Comparison of ENCODE assay signal across 26 cellular contexts in the genomic region with DNA sequence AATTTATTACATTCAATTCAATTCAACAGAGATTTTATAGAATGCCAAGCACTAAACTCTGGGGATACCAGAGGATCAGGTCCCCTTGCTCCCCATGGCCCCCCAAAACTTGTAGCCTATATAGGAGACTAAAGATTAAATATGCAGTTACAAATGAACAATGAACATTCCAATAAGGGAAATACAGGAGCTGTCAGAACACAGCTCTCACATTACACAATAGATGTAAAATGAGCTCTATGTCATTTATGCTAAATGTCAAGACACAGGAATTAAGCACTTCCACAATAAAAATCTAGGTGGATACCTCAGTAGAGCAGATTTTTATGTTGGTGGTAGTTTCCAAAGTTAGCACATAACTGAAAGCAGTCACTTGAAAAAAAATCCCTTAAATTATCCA.
DNase-seq lines count a peak whose midpoint lies in the region; ATAC-seq, FAIRE-seq and TF ChIP-seq lines count a peak whose summit lies in the region.
"Had no signal": no experiment of that assay in that cellular context is flagged by ENCODE, and none has a peak within 500 bp of the region (broad histone marks: within the 10 kb centered on the region; RNA-seq: fewer than 3 reads in every experiment).

No MANE protein-coding gene starts in this region.

- no peaks in the 10 kb centered on the region for H3K27me3 Mint-ChIP-seq in T-helper 2 cell treated with Interferon-gamma antibody and Interleukin-4, amounts not matched to agents 5 μg/mL and 100 μg/mL, for 36 hours (ENCODE audit: low read depth)

- H4K20me1 ChIP-seq in endothelial cell of umbilical vein (replicated peaks; ENCODE audit: control insufficient read depth, extremely low read depth, insufficient read depth, low read length): no peaks in the 10 kb centered on the region
- H4K20me1 ChIP-seq: BLaER1 treated with 17β-estradiol and CSF1 and Interleukin-3, amounts not matched to agents 10 nM and 100 nM had no signal

- TF ChIP-seq CTCF in RWPE2 (IDR thresholded peaks at IDR 0.05; ENCODE audit: poor library complexity, severe bottlenecking): no peak
- no peak for TF ChIP-seq CTCF in endothelial cell of umbilical vein (IDR thresholded peaks at IDR 0.05; ENCODE audit: extremely low read depth in 1 of 2, insufficient read depth in 1 of 2, low read depth in 1 of 2, low read length in 2 of 2)

- peaks cover 71% of the 10 kb centered on the region for H3K4me1 Mint-ChIP-seq in T-helper 2 cell treated with Interferon-gamma antibody and Interleukin-4, amounts not matched to agents 5 μg/mL and 100 μg/mL, for 36 hours (ENCODE audit: low read depth)
- H3K4me1 Mint-ChIP-seq: GM23338 had no signal

- H3K36me3 Mint-ChIP-seq in T-helper 2 cell treated with Interferon-gamma antibody and Interleukin-4, amounts not matched to agents 5 μg/mL and 100 μg/mL, for 36 hours (ENCODE audit: low read depth): peaks cover 15% of the 10 kb centered on the region

- H3K27ac ChIP-seq in RWPE2 (ENCODE audit: poor library complexity, severe bottlenecking) (peak overlapping the region; percentile 19), endothelial cell of umbilical vein (ENCODE audit: insufficient read depth, low read depth, low read length) (no peak overlapping the region)
- H3K27ac ChIP-seq: BLaER1 treated with 17β-estradiol and CSF1 and Interleukin-3, amounts not matched to agents 10 nM and 100 nM; Peyer's patch had no signal

- no peak for TF ChIP-seq POLR2A in endothelial cell of umbilical vein (IDR thresholded peaks at IDR 0.05; ENCODE audit: low read depth, low read length)

- ATAC-seq in RWPE2 (ENCODE audit: low read depth): no peak
- ATAC-seq: A549, GM23338 had no signal

- POLR2A ChIA-PET in endothelial cell of umbilical vein (lab: Charles Lee): no interaction called here

- no peak for DNase-seq in T-helper 2 cell treated with Interferon-gamma antibody and Interleukin-4, amounts not matched to agents 5 μg/mL and 100 μg/mL, for 36 hours (ENCODE audit: low spot score)
- no peak for DNase-seq in T-helper 2 cell
- DNase-seq in RWPE2 (ENCODE audit: low spot score): no peak
- DNase-seq in endothelial cell of umbilical vein (ENCODE audit: low read depth, low spot score): peak; percentile 9
- DNase-seq in DMS 273 treated with DMSO at 0.1 percent for 48 hours (lab: John Stamatoyannopoulos, UW): no peak
- DNase-seq in islet precursor cell: no peak
- no peak for DNase-seq in NCI-H1092 (lab: John Stamatoyannopoulos, UW)
- DNase-seq: AML-193; CD4-positive, alpha-beta T cell; COR-L47; H9; HFFc6; IMR-90; NCI-H1092 treated with DMSO at 0.1 percent for 48 hours; NCI-H1436; NCI-H187; NCI-H2171; NCI-H226; NCI-H510A; NCI-H69; Peyer's patch; SK-N-SH had no signal

- dilution Hi-C loops in endothelial cell of umbilical vein (cut with MboI; ENCODE audit: extremely low pct_ligation_motif_present, low sequenced_read_pairs): no loop called here

- H3K9me3 ChIP-seq in RWPE2 (ENCODE audit: severe bottlenecking) (no peaks in the 10 kb centered on the region), endothelial cell of umbilical vein (replicated peaks; ENCODE audit: control insufficient read depth, insufficient read depth, low read length) (no peaks in the 10 kb centered on the region)
- H3K9me3 ChIP-seq: A549, Peyer's patch, SK-N-SH had no signal

- intact Hi-C loops in endothelial cell of umbilical vein (cut with micrococcal nuclease): loop anchor here (10.0 kb wide), 1 partner anchor 1121 kb away; a partner anchor contains a TSS

- no peaks in the 10 kb centered on the region for H3K79me2 ChIP-seq in endothelial cell of umbilical vein (ENCODE audit: control insufficient read depth, insufficient read depth, low read length)

- H3K9me1 ChIP-seq in endothelial cell of umbilical vein (replicated peaks; ENCODE audit: control insufficient read depth, extremely low read depth, insufficient read depth, low read length): no peaks in the 10 kb centered on the region

- H3K36me3 ChIP-seq in RWPE2 (ENCODE audit: low read depth) (no peaks in the 10 kb centered on the region), endothelial cell of umbilical vein (ENCODE audit: control insufficient read depth in 2 of 2, extremely low read depth in 1 of 2, insufficient read depth in 2 of 2, low read length in 2 of 2) (no peaks in the 10 kb centered on the region)
- H3K36me3 ChIP-seq: BLaER1 treated with 17β-estradiol and CSF1 and Interleukin-3, amounts not matched to agents 10 nM and 100 nM; Peyer's patch had no signal

- H3K4me1 ChIP-seq in RWPE2 (ENCODE audit: insufficient read depth, poor library complexity, severe bottlenecking): peaks cover 39% of the 10 kb centered on the region
- H3K4me1 ChIP-seq in endothelial cell of umbilical vein (ENCODE audit: control insufficient read depth, extremely low read depth, insufficient read depth, low read length): peaks cover 7% of the 10 kb centered on the region

- CTCF ChIA-PET in endothelial cell of umbilical vein (lab: Charles Lee): interaction anchor here (0.8 to 1.6 kb wide), 5 partner anchors 12 to 207 kb away, joined by 3 to 9 read pairs (median 4); no protein-coding TSS in a partner anchor

- H3K27ac Mint-ChIP-seq in T-helper 2 cell treated with Interferon-gamma antibody and Interleukin-4, amounts not matched to agents 5 μg/mL and 100 μg/mL, for 36 hours: peak overlapping the region; percentile 34
- H3K27ac Mint-ChIP-seq: CD4-positive, alpha-beta T cell; GM23338; HFFc6 had no signal

- H3K4me3 ChIP-seq in RWPE2 (ENCODE audit: severe bottlenecking) (no peak overlapping the region), endothelial cell of umbilical vein (replicated peaks in 1 of 3; ENCODE audit: insufficient read depth in 1 of 3, low read depth in 1 of 3, low read length in 3 of 3) (no peak overlapping the region)
- H3K4me3 ChIP-seq: A549; BLaER1 treated with 17β-estradiol and CSF1 and Interleukin-3, amounts not matched to agents 10 nM and 100 nM; GM23338; Peyer's patch had no signal

- H2AFZ ChIP-seq in endothelial cell of umbilical vein (ENCODE audit: low read depth, low read length): no peak overlapping the region

- FAIRE-seq in endothelial cell of umbilical vein (lab: Jason Lieb, UNC): no peak
- FAIRE-seq: A549, G401.6 had no signal

- H3K27me3 ChIP-seq in RWPE2 (ENCODE audit: insufficient read depth, poor library complexity, severe bottlenecking) (no peaks in the 10 kb centered on the region), endothelial cell of umbilical vein (ENCODE audit: control insufficient read depth in 2 of 2, insufficient read depth in 2 of 2, low read length in 2 of 2) (no peaks in the 10 kb centered on the region)
- H3K27me3 ChIP-seq: BLaER1 treated with 17β-estradiol and CSF1 and Interleukin-3, amounts not matched to agents 10 nM and 100 nM; Peyer's patch had no signal

- no peak overlapping the region for H3K4me2 ChIP-seq in endothelial cell of umbilical vein (ENCODE audit: insufficient read depth, low read length)
- H3K4me2 ChIP-seq: A549; BLaER1 treated with 17β-estradiol and CSF1 and Interleukin-3, amounts not matched to agents 10 nM and 100 nM; GM23338; SK-N-SH had no signal

- H3K4me3 Mint-ChIP-seq in T-helper 2 cell treated with Interferon-gamma antibody and Interleukin-4, amounts not matched to agents 5 μg/mL and 100 μg/mL, for 36 hours: peak overlapping the region; percentile 40
- H3K4me3 Mint-ChIP-seq: CD4-positive, alpha-beta T cell; GM23338; H9; HFFc6 had no signal

- peaks cover 9% of the 10 kb centered on the region for H3K9me3 Mint-ChIP-seq in T-helper 2 cell treated with Interferon-gamma antibody and Interleukin-4, amounts not matched to agents 5 μg/mL and 100 μg/mL, for 36 hours
- H3K9me3 Mint-ChIP-seq: CD4-positive, alpha-beta T cell; GM23338; H9 had no signal

- no TSS peak for BruUV-seq in endothelial cell of umbilical vein (replicated peaks; lab: Mats Ljungman, UMichigan)

- H3K9ac ChIP-seq in endothelial cell of umbilical vein (replicated peaks; ENCODE audit: extremely low read depth, insufficient read depth, low read length): no peak overlapping the region
- H3K9ac ChIP-seq: BLaER1 treated with 17β-estradiol and CSF1 and Interleukin-3, amounts not matched to agents 10 nM and 100 nM; SK-N-SH had no signal

TF ChIP-seq in endothelial cell of umbilical vein, 7 proteins besides CTCF, POLR2A, EP300 and RAD21:
- TF ChIP-seq EZH2 (IDR thresholded peaks at IDR 0.05; ENCODE audit: borderline replicate concordance, low read depth, low read length, severe bottlenecking) (no peak), MYC (IDR thresholded peaks at IDR 0.05; ENCODE audit: low read depth, low read length) (no peak), GATA2 (IDR thresholded peaks at IDR 0.05; ENCODE audit: insufficient read depth, insufficient read length, low read depth, low read length) (no peak), POLR2AphosphoS5 (IDR thresholded peaks at IDR 0.05; ENCODE audit: insufficient read depth, low read depth, low read length) (no peak), FOS (IDR thresholded peaks at IDR 0.05; ENCODE audit: borderline replicate concordance, insufficient read depth, low read length) (no peak), JUN (IDR thresholded peaks at IDR 0.05; ENCODE audit: borderline replicate concordance, insufficient read depth, insufficient read length, low read depth) (no peak)
- TF ChIP-seq, protein P1, sequence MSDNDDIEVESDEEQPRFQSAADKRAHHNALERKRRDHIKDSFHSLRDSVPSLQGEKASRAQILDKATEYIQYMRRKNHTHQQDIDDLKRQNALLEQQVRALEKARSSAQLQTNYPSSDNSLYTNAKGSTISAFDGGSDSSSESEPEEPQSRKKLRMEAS (IDR thresholded peaks at IDR 0.05; ENCODE audit: insufficient read depth, insufficient read length): no peak
